26 cellular contexts compared by ENCODE assay signal in genomic region chr9:85045271-85045670, GRCh38.
"Had no signal": no experiment of that assay in that cellular context is flagged by ENCODE, and none has a peak within 500 bp of the region (broad histone marks: within the 10 kb centered on the region; RNA-seq: fewer than 3 reads in every experiment).

No MANE protein-coding gene starts in this region.

- H3K4me1 ChIP-seq: heart left ventricle, left lung, lower lobe of right lung, right lobe of liver, upper lobe of left lung had no signal

- FAIRE-seq: endothelial cell of umbilical vein had no signal

- H3K4me3 Mint-ChIP-seq: activated CD4-positive, alpha-beta memory T cell treated with anti-CD3 and anti-CD28 coated beads, Interleukin-2, amount 10 ng/mL, durations not matched to agents 7 days and 5 days; activated CD4-positive, alpha-beta T cell treated with anti-CD3 and anti-CD28 coated beads, Interleukin-2, amount 10 ng/mL, durations not matched to agents 7 days and 5 days; activated T-cell treated with anti-CD3 and anti-CD28 coated beads, Interleukin-2, amount 50 U/mL, for 4 hours; activated T-helper 17 cell treated with anti-CD3 and anti-CD28 coated beads, Interleukin-2, amount 50 U/mL, for 72 hours; natural killer cell; T-helper 17 cell had no signal

- H3K4me1 Mint-ChIP-seq: activated CD4-positive, alpha-beta memory T cell treated with anti-CD3 and anti-CD28 coated beads, Interleukin-2, amount 10 ng/mL, durations not matched to agents 7 days and 5 days; activated CD4-positive, alpha-beta T cell treated with anti-CD3 and anti-CD28 coated beads, Interleukin-2, amount 10 ng/mL, durations not matched to agents 7 days and 5 days; activated T-helper 17 cell treated with anti-CD3 and anti-CD28 coated beads, Interleukin-2, amount 50 U/mL, for 72 hours; natural killer cell; T-helper 17 cell had no signal

- H3K27ac ChIP-seq: coronary artery, heart left ventricle, left lung, lower lobe of right lung, ovary, right lobe of liver, thoracic aorta, upper lobe of left lung had no signal

- ATAC-seq: activated naive CD4-positive, alpha-beta T cell treated with anti-CD3 and anti-CD28 coated beads, Interleukin-2, amount 50 U/mL, for 72 hours; activated T-cell treated with anti-CD3 and anti-CD28 coated beads, Interleukin-2, amount 50 U/mL, for 4 hours; activated T-helper 17 cell treated with anti-CD3 and anti-CD28 coated beads, Interleukin-2, amount 50 U/mL, for 72 hours; esophagus mucosa; heart left ventricle; left lung; lower lobe of right lung; natural killer cell; right lobe of liver; T-helper 17 cell had no signal

- DNase-seq: activated CD4-positive, alpha-beta memory T cell treated with anti-CD3 and anti-CD28 coated beads, Interleukin-2, amount 10 ng/mL, durations not matched to agents 7 days and 5 days; activated CD4-positive, alpha-beta T cell treated with anti-CD3 and anti-CD28 coated beads for 1 hour; activated CD4-positive, alpha-beta T cell treated with anti-CD3 and anti-CD28 coated beads, Interleukin-2, amount 10 ng/mL, durations not matched to agents 7 days and 5 days; activated CD8-positive, alpha-beta memory T cell treated with anti-CD3 and anti-CD28 coated beads, Interleukin-2, amount 50 U/mL, for 48 hours; activated gamma-delta T cell treated with Interleukin-2 at 50 U/mL for 16 hours; activated T-cell treated with anti-CD3 and anti-CD28 coated beads, Interleukin-2, amount 50 U/mL, for 4 hours; foreskin fibroblast; heart left ventricle; left lung; lower lobe of right lung; mesenchymal stem cell; natural killer cell; ovary; right lobe of liver; stimulated activated CD4-positive, alpha-beta T cell treated with anti-CD3 and anti-CD28 coated beads, Interleukin-2, amount 100 ng/mL, for 48 hours; stimulated activated naive CD4-positive, alpha-beta T cell treated with Interleukin-2 at 50 U/mL for 16 hours; T-helper 17 cell; T1000; upper lobe of left lung had no signal

- H3K9me3 Mint-ChIP-seq: activated CD4-positive, alpha-beta memory T cell treated with anti-CD3 and anti-CD28 coated beads, Interleukin-2, amount 10 ng/mL, durations not matched to agents 7 days and 5 days; activated CD4-positive, alpha-beta T cell treated with anti-CD3 and anti-CD28 coated beads, Interleukin-2, amount 10 ng/mL, durations not matched to agents 7 days and 5 days; activated naive CD4-positive, alpha-beta T cell treated with anti-CD3 and anti-CD28 coated beads, Interleukin-2, amount 50 U/mL, for 72 hours; activated T-cell treated with anti-CD3 and anti-CD28 coated beads, Interleukin-2, amount 50 U/mL, for 4 hours; activated T-helper 17 cell treated with anti-CD3 and anti-CD28 coated beads, Interleukin-2, amount 50 U/mL, for 72 hours; natural killer cell had no signal

- H3K27me3 ChIP-seq: ovary, right lobe of liver, upper lobe of left lung had no signal

- H3K36me3 Mint-ChIP-seq: activated naive CD4-positive, alpha-beta T cell treated with anti-CD3 and anti-CD28 coated beads, Interleukin-2, amount 50 U/mL, for 72 hours; natural killer cell had no signal

- H3K36me3 ChIP-seq: heart left ventricle, left lung, lower lobe of right lung, ovary, right lobe of liver, thoracic aorta, upper lobe of left lung had no signal

- H3K27me3 Mint-ChIP-seq: activated CD4-positive, alpha-beta memory T cell treated with anti-CD3 and anti-CD28 coated beads, Interleukin-2, amount 10 ng/mL, durations not matched to agents 7 days and 5 days; progenitor cell of endocrine pancreas had no signal

- H3K27ac Mint-ChIP-seq: activated CD4-positive, alpha-beta memory T cell treated with anti-CD3 and anti-CD28 coated beads, Interleukin-2, amount 10 ng/mL, durations not matched to agents 7 days and 5 days; activated CD4-positive, alpha-beta T cell treated with anti-CD3 and anti-CD28 coated beads, Interleukin-2, amount 10 ng/mL, durations not matched to agents 7 days and 5 days; activated naive CD4-positive, alpha-beta T cell treated with anti-CD3 and anti-CD28 coated beads, Interleukin-2, amount 50 U/mL, for 72 hours; activated T-helper 17 cell treated with anti-CD3 and anti-CD28 coated beads, Interleukin-2, amount 50 U/mL, for 72 hours; natural killer cell; progenitor cell of endocrine pancreas; T-helper 17 cell had no signal

- H3K4me3 ChIP-seq: coronary artery, heart left ventricle, left lung, lower lobe of right lung, ovary, right lobe of liver, thoracic aorta, upper lobe of left lung had no signal

- H3K9me3 ChIP-seq: heart left ventricle, left lung, lower lobe of right lung, ovary, right lobe of liver, thoracic aorta, upper lobe of left lung had no signal
